Comparison of ENCODE assay signal across 17 cellular contexts in the genomic region with DNA sequence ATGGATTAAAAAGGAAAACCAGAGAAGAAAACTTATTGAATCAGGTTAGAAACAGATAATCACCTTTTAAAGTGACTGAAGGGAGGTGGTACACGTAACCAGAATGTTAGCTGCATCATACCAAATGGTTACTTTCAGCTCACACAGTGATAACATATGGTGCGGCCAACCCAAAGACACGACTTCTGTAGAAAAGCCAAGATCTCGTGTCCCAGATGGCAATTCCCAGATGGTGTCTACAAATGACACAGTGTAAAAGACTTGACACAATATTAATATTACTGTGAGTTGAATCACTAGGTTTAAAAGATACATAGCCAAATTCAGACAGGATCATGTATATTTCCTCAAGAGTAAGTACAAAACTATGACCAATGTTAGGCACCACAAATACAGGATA.
"Had no signal": no experiment of that assay in that cellular context is flagged by ENCODE, and none has a peak within 500 bp of the region (broad histone marks: within the 10 kb centered on the region; RNA-seq: fewer than 3 reads in every experiment).

No MANE protein-coding gene starts in this region.

- DNase-seq: activated B cell treated with CpG ODN at 0.5 μM for 24 hours; activated CD4-positive, alpha-beta T cell treated with anti-CD3 and anti-CD28 coated beads for 48 hours; activated CD8-positive, alpha-beta memory T cell treated with anti-CD3 and anti-CD28 coated beads, Interleukin-2, amount 50 U/mL, for 4 hours; activated CD8-positive, alpha-beta T cell treated with anti-CD3 and anti-CD28 coated beads, Interleukin-2, amount 10 ng/mL, durations not matched to agents 7 days and 5 days; activated gamma-delta T cell; activated naive CD8-positive, alpha-beta T cell treated with anti-CD3 and anti-CD28 coated beads, Interleukin-2, amount 10 ng/mL, durations not matched to agents 7 days and 5 days; activated T-cell treated with anti-CD3 and anti-CD28 coated beads, Interleukin-2, amount 50 U/mL, for 72 hours; erythroblast; hippocampal formation; left lung; mucosa of descending colon; naive thymus-derived CD4-positive, alpha-beta T cell; retina; stimulated activated naive B cell treated with anti-CD40 and anti-IgM and Interleukin-4, amounts not matched to agents 10 μg/mL and 1 μg/mL and 100 μg/mL, for 72 hours; uterus had no signal

- ATAC-seq: activated CD8-positive, alpha-beta T cell treated with anti-CD3 and anti-CD28 coated beads, Interleukin-2, amount 10 ng/mL, durations not matched to agents 7 days and 5 days; activated T-cell treated with anti-CD3 and anti-CD28 coated beads, Interleukin-2, amount 50 U/mL, for 72 hours; left lung; mucosa of descending colon; naive thymus-derived CD4-positive, alpha-beta T cell; stimulated activated naive B cell treated with anti-CD40 and anti-IgM and Interleukin-4, amounts not matched to agents 10 μg/mL and 1 μg/mL and 100 μg/mL, for 72 hours had no signal

- FAIRE-seq: keratinocyte, TTC549 had no signal
